Comparison of ENCODE assay signal across 15 cellular contexts in the genomic region with DNA sequence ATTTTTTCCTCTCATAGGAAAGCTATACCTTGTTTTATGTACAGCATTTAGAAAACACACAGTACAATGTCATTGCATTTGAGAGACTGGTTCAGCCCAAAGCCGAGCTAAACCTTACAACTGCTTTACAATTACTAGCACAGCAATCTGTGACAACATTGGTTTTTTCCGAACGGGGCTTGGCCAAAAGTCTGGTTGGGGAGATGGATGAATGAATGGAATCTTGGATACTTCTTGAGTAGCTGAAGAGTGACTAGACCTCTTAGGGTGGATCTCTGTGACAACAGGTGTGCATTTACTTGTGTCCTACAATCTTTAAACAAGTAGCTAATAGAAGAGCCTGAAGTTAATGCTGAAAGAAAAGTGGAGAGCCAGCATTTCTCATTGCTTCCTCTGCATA. TPM values are rescaled to one million over a fixed set of nuclear protein-coding genes. Genes with fewer than 3 reads are reported as not detected.
DNase-seq lines count a peak whose midpoint lies in the region; ATAC-seq and TF ChIP-seq lines count a peak whose summit lies in the region.
"Had no signal": no experiment of that assay in that cellular context is flagged by ENCODE, and none has a peak within 500 bp of the region (broad histone marks: within the 10 kb centered on the region; RNA-seq: fewer than 3 reads in every experiment).

No MANE protein-coding gene starts in this region.

- TF ChIP-seq CTCF in AG04450 (IDR thresholded peaks at IDR 0.05; ENCODE audit: low read depth, low read length) (no peak), left ventricle myocardium inferior (IDR thresholded peaks at IDR 0.05; ENCODE audit: borderline replicate concordance) (no peak), sigmoid colon (IDR thresholded peaks at IDR 0.05) (no peak), RWPE1 (conservative IDR thresholded peaks at IDR 0.05; ENCODE audit: low read depth) (no peak)

- H3K36me3 Mint-ChIP-seq in T-helper 17 cell (ENCODE audit: low read depth), result no peaks in the 10 kb centered on the region
- H3K36me3 Mint-ChIP-seq: activated CD4-positive, alpha-beta memory T cell treated with anti-CD3 and anti-CD28 coated beads for 36 hours; naive B cell; stimulated activated naive B cell treated with anti-CD40 and anti-IgM and Interleukin-4, amounts not matched to agents 10 μg/mL and 1 μg/mL and 100 μg/mL, for 72 hours had no signal

- peaks cover 2% of the 10 kb centered on the region; the same call in 1 of the 2 replicates for H3K9me3 ChIP-seq in AG04450 (ENCODE audit: control insufficient read depth, insufficient read depth, low read length)
- no peaks in the 10 kb centered on the region for H3K9me3 ChIP-seq in SJCRH30 (replicated peaks)
- H3K9me3 ChIP-seq in left ventricle myocardium inferior (replicated peaks), result no peaks in the 10 kb centered on the region
- no peaks in the 10 kb centered on the region for H3K9me3 ChIP-seq in sigmoid colon
- no peaks in the 10 kb centered on the region for H3K9me3 ChIP-seq in T-helper 17 cell (ENCODE audit: control insufficient read depth, low read length, poor library complexity, severe bottlenecking)

- no peak for DNase-seq in AG04450 (ENCODE audit: low read depth, low spot score)
- DNase-seq in SJCRH30, result peak in 1 of 2 experiments; percentile 35
- DNase-seq in left ventricle myocardium inferior, result no peak
- no peak for DNase-seq in sigmoid colon
- no peak for DNase-seq in midbrain (lab: John Stamatoyannopoulos, UW)
- DNase-seq in RWPE1 (ENCODE audit: low spot score), result no peak
- DNase-seq in NCI-H446 treated with DMSO at 0.1 percent for 48 hours (lab: John Stamatoyannopoulos, UW), result no peak
- no peak for DNase-seq in T-helper 17 cell
- DNase-seq: activated CD4-positive, alpha-beta memory T cell treated with anti-CD3 and anti-CD28 coated beads for 36 hours; foreskin melanocyte; naive B cell; NCI-H1930; NCI-H526; retina; stimulated activated naive B cell treated with anti-CD40 and anti-IgM and Interleukin-4, amounts not matched to agents 10 μg/mL and 1 μg/mL and 100 μg/mL, for 72 hours had no signal

- ATAC-seq in T-helper 17 cell, result no peak
- ATAC-seq: stimulated activated naive B cell treated with anti-CD40 and anti-IgM and Interleukin-4, amounts not matched to agents 10 μg/mL and 1 μg/mL and 100 μg/mL, for 72 hours had no signal

- TF ChIP-seq EP300 in sigmoid colon (IDR thresholded peaks at IDR 0.05), result no peak

- intact Hi-C loops in left ventricle myocardium inferior (cut with micrococcal nuclease), result loop anchor here (5.0 kb wide), 1 partner anchor 494 kb away; no protein-coding TSS in a partner anchor
- intact Hi-C loops in sigmoid colon (cut with DNase I), result loop anchor here (5.0 to 10.0 kb wide), 2 partner anchors 169 to 267 kb away; no protein-coding TSS in a partner anchor

- H3K4me3 ChIP-seq in AG04450 (ENCODE audit: low read depth, low read length) (peak overlapping the region; percentile 65), SJCRH30 (peak overlapping the region; percentile 65), left ventricle myocardium inferior (peak overlapping the region; percentile 72), sigmoid colon (peak overlapping the region; percentile 34 to 60 (median 54))

- no peak overlapping the region for H3K4me3 Mint-ChIP-seq in T-helper 17 cell
- H3K4me3 Mint-ChIP-seq: activated CD4-positive, alpha-beta memory T cell treated with anti-CD3 and anti-CD28 coated beads for 36 hours; naive B cell; stimulated activated naive B cell treated with anti-CD40 and anti-IgM and Interleukin-4, amounts not matched to agents 10 μg/mL and 1 μg/mL and 100 μg/mL, for 72 hours had no signal

- H3K27ac ChIP-seq in AG04450 (ENCODE audit: low read depth, low read length), result no peak overlapping the region
- peak overlapping the region; percentile 53 for H3K27ac ChIP-seq in SJCRH30
- H3K27ac ChIP-seq in left ventricle myocardium inferior (replicated peaks), result peak overlapping the region; percentile 92
- peak overlapping the region; percentile 79 to 87 (median 83) for H3K27ac ChIP-seq in sigmoid colon
- no peak overlapping the region for H3K27ac ChIP-seq in RWPE1

- H3K27me3 ChIP-seq in AG04450 (ENCODE audit: control insufficient read depth, insufficient read depth, low read length) (no peaks in the 10 kb centered on the region), SJCRH30 (no peaks in the 10 kb centered on the region), left ventricle myocardium inferior (ENCODE audit: low read depth) (no peaks in the 10 kb centered on the region), sigmoid colon (no peaks in the 10 kb centered on the region)

- POLR2A ChIA-PET in AG04450 (lab: Yijun Ruan, JAX), result no interaction called here
- POLR2A ChIA-PET in RWPE1 (lab: Yijun Ruan, JAX; ENCODE audit: low non-redundant PET), result no interaction called here

- H3K27ac Mint-ChIP-seq in T-helper 17 cell, result no peak overlapping the region
- H3K27ac Mint-ChIP-seq: activated CD4-positive, alpha-beta memory T cell treated with anti-CD3 and anti-CD28 coated beads for 36 hours; naive B cell; stimulated activated naive B cell treated with anti-CD40 and anti-IgM and Interleukin-4, amounts not matched to agents 10 μg/mL and 1 μg/mL and 100 μg/mL, for 72 hours had no signal

- peaks cover 27% of the 10 kb centered on the region for H3K27me3 Mint-ChIP-seq in T-helper 17 cell

- H3K36me3 ChIP-seq in SJCRH30 (peaks cover 5% of the 10 kb centered on the region; the same call in 1 of the 2 replicates), left ventricle myocardium inferior (no peaks in the 10 kb centered on the region), sigmoid colon (no peaks in the 10 kb centered on the region)

- H3K4me1 Mint-ChIP-seq in T-helper 17 cell, result no peaks in the 10 kb centered on the region
- H3K4me1 Mint-ChIP-seq: naive B cell; stimulated activated naive B cell treated with anti-CD40 and anti-IgM and Interleukin-4, amounts not matched to agents 10 μg/mL and 1 μg/mL and 100 μg/mL, for 72 hours had no signal

- CTCF ChIA-PET in AG04450 (lab: Charles Lee), result interaction anchor here (0.8 kb wide), 1 partner anchor 14 kb away, joined by 3 read pairs; no protein-coding TSS in a partner anchor
- CTCF ChIA-PET in RWPE1 (lab: Yijun Ruan, JAX), result no interaction called here

- TF ChIP-seq POLR2A in sigmoid colon (IDR thresholded peaks at IDR 0.05), result no peak

- WGBS in sigmoid colon, 2 donors, result 72 to 85% methylated on average over 3 of the region's 3 CpGs

- H3K4me1 ChIP-seq in SJCRH30, result peaks cover 27% of the 10 kb centered on the region
- H3K4me1 ChIP-seq in left ventricle myocardium inferior, result peaks cover 50% of the 10 kb centered on the region
- peaks cover 0 to 39% (median 18%) of the 10 kb centered on the region in 4 donors for H3K4me1 ChIP-seq in sigmoid colon

RNA-seq across cellular contexts. Expression of a gene that starts 1.2 kb away (rescaled TPM):
- polyA plus RNA-seq in AG04450 (2011; rRNA removed) (19.7 and 25.2 TPM in 2 replicates), sigmoid colon (1 to 10 TPM in 2 of 3 donors, under 1 TPM in 1; under 0.01 to 2.4 (median 2.1) TPM)
- 25.5 and 29.3 TPM in 2 replicates for polyA minus RNA-seq in AG04450 (2011; rRNA and poly(A)+ RNA removed)
- total RNA-seq in SJCRH30 (2014; rRNA removed; shearing (Covaris generic)), result 5.3 and 5.8 TPM in 2 replicates
- total RNA-seq in left ventricle myocardium inferior (98.7 TPM), sigmoid colon (10 to 100 TPM in 3 of 4 donors, 1 to 10 TPM in 1; 8.2 to 34.3 (median 19.8) TPM), T-helper 17 cell (not detected)
- total RNA-seq: activated CD4-positive, alpha-beta memory T cell treated with anti-CD3 and anti-CD28 coated beads for 36 hours had no signal

Comparison
In these comparisons a context has a peak if more than half of its experiments do, and no peak if none do; other contexts are left out.
1. H3K27ac ChIP-seq: peak in SJCRH30 (single experiment), left ventricle myocardium inferior (single experiment) and sigmoid colon (4 of 4); none in AG04450 (single experiment) and RWPE1 (single experiment).
2. Peak in every context shown above with its lines, with median percentiles within 50 percentile points of each other: H3K4me3 ChIP-seq.